Comparison of ENCODE assay signal across 1 cellular context in genomic region chr1:235176486-235176885, GRCh38.
TF ChIP-seq lines count a peak whose summit lies in the region.

No MANE protein-coding gene starts in this region.

TF ChIP-seq in GM12878, 131 proteins besides CTCF, POLR2A, EP300 and RAD21:
- TF ChIP-seq, protein P1, sequence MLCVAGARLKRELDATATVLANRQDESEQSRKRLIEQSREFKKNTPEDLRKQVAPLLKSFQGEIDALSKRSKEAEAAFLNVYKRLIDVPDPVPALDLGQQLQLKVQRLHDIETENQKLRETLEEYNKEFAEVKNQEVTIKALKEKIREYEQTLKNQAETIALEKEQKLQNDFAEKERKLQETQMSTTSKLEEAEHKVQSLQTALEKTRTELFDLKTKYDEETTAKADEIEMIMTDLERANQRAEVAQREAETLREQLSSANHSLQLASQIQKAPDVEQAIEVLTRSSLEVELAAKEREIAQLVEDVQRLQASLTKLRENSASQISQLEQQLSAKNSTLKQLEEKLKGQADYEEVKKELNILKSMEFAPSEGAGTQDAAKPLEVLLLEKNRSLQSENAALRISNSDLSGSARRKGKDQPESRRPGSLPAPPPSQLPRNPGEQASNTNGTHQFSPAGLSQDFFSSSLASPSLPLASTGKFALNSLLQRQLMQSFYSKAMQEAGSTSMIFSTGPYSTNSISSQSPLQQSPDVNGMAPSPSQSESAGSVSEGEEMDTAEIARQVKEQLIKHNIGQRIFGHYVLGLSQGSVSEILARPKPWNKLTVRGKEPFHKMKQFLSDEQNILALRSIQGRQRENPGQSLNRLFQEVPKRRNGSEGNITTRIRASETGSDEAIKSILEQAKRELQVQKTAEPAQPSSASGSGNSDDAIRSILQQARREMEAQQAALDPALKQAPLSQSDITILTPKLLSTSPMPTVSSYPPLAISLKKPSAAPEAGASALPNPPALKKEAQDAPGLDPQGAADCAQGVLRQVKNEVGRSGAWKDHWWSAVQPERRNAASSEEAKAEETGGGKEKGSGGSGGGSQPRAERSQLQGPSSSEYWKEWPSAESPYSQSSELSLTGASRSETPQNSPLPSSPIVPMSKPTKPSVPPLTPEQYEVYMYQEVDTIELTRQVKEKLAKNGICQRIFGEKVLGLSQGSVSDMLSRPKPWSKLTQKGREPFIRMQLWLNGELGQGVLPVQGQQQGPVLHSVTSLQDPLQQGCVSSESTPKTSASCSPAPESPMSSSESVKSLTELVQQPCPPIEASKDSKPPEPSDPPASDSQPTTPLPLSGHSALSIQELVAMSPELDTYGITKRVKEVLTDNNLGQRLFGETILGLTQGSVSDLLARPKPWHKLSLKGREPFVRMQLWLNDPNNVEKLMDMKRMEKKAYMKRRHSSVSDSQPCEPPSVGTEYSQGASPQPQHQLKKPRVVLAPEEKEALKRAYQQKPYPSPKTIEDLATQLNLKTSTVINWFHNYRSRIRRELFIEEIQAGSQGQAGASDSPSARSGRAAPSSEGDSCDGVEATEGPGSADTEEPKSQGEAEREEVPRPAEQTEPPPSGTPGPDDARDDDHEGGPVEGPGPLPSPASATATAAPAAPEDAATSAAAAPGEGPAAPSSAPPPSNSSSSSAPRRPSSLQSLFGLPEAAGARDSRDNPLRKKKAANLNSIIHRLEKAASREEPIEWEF (IDR thresholded peaks at IDR 0.05; ENCODE audit: insufficient replicate concordance, low read depth, low read length): no peak
- TF ChIP-seq ZNF274 (IDR thresholded peaks at IDR 0.05; ENCODE audit: insufficient read depth, insufficient read length) (no peak), STAT1 (conservative IDR thresholded peaks at IDR 0.05) (no peak), PKNOX1 (IDR thresholded peaks at IDR 0.05) (no peak), CBX5 (IDR thresholded peaks at IDR 0.05; ENCODE audit: low read depth) (no peak), WRNIP1 (IDR thresholded peaks at IDR 0.05; ENCODE audit: borderline replicate concordance, low read depth, low read length) (no peak), E4F1 (IDR thresholded peaks at IDR 0.05; ENCODE audit: borderline replicate concordance, partially characterized antibody) (no peak), CREM (IDR thresholded peaks at IDR 0.05; ENCODE audit: low read depth) (no peak)
TF ChIP-seq in GM12878: peak in this region for 0.
